Comparison of ENCODE assay signal across 9 cellular contexts in the genomic region with DNA sequence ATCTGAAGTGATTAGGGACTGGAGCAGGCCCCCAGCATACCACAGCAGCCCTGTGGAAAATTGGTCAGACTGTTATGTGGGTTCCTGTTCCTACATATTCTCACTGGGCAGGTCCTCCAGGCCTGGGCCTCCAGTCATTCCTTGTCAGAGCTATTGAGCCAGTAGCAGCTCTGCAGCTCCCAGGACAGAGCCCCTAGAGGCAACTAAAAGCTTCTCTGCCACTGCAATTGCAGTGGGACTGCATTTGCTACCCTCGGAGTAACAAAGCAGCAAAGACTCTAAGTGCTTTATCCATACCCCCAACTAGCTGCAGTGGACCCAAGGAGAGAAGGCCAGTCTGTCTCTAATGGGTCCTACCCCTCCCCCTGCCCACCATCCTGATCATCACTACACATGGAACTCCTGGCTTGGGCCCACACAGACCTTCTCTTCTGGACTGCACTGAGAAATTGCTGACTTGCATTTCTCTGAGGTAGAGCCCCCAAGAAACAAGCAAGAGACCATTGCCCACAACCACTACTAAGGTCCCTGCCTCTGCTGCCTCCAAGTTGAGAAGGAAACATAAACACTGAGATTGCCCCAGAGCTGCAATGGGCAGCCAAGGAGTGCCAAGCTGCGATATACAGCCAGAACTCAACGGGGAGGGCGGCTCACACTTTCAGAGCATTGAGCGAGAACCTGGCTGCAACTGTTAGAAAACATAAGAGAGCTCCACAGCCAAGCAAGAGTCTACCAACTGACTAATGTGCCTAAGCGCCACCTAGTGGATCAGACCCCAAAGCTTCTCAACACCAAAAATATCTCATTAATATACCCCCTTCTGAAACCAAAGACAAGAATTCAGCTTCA.
DNase-seq lines count a peak whose midpoint lies in the region; ATAC-seq, FAIRE-seq and TF ChIP-seq lines count a peak whose summit lies in the region.
"Had no signal": no experiment of that assay in that cellular context is flagged by ENCODE, and none has a peak within 500 bp of the region (broad histone marks: within the 10 kb centered on the region; RNA-seq: fewer than 3 reads in every experiment).

No MANE protein-coding gene starts in this region.

- H4K20me1 ChIP-seq in K562 (replicated peaks; ENCODE audit: control insufficient read depth, insufficient read depth, low read length) = no peaks in the 10 kb centered on the region

- intact Hi-C loops in K562 (cut with micrococcal nuclease) = no loop called here
- intact Hi-C loops in mucosa of descending colon (cut with DNase I, micrococcal nuclease) = no loop called here

- no peaks in the 10 kb centered on the region for H3K79me2 ChIP-seq in K562 (ENCODE audit: control insufficient read depth, insufficient read depth, low read length)

- no peaks in the 10 kb centered on the region for H3K4me1 ChIP-seq in K562 (replicated peaks in 1 of 2; ENCODE audit: control insufficient read depth in 2 of 2, insufficient read depth in 2 of 2, low read length in 2 of 2)
- no peaks in the 10 kb centered on the region for H3K4me1 ChIP-seq in mucosa of descending colon (ENCODE audit: low read depth)

- TF ChIP-seq CTCF in K562 (IDR thresholded peaks at IDR 0.05 in 2 of 3, conservative IDR thresholded peaks at IDR 0.05 in 1 of 3; ENCODE audit: insufficient read depth in 2 of 3, low read depth in 1 of 3, low read length in 3 of 3) = peak; percentile 10 to 27 (median 23); a peak in 3 of 6 replicates
- peak; percentile 20 for TF ChIP-seq CTCF in mucosa of descending colon (IDR thresholded peaks at IDR 0.05)

- 0% methylated on average over 6 of the region's 6 CpGs for WGBS in K562 (ENCODE audit: insufficient coverage, low coverage, missing lambda C conversion rate)

- no peak overlapping the region for H3K9ac ChIP-seq in K562 (ENCODE audit: insufficient read depth in 1 of 2, low read depth in 2 of 2, low read length in 2 of 2)

- H2AFZ ChIP-seq in K562 (ENCODE audit: low read depth, low read length) = no peak overlapping the region

- no peak for FAIRE-seq in K562 (lab: Jason Lieb, UNC)

- H3K4me3 ChIP-seq in K562 = no peak overlapping the region
- H3K4me3 ChIP-seq in mucosa of descending colon = no peak overlapping the region

- H3K36me3 ChIP-seq in K562 (ENCODE audit: control insufficient read depth, insufficient read depth, low read length) (no peaks in the 10 kb centered on the region), mucosa of descending colon (ENCODE audit: low read depth) (no peaks in the 10 kb centered on the region)

- TF ChIP-seq EP300 in K562 (IDR thresholded peaks at IDR 0.05; ENCODE audit: low read length) = no peak

- no peaks in the 10 kb centered on the region for H3K9me1 ChIP-seq in K562 (ENCODE audit: control insufficient read depth, insufficient read depth, low read length)

- no peak overlapping the region for H3K4me2 ChIP-seq in K562 (ENCODE audit: insufficient read depth, low read length)

- TF ChIP-seq RAD21 in K562 (CRISPR knock-in tag; conservative IDR thresholded peaks at IDR 0.05 in 1 of 2, IDR thresholded peaks at IDR 0.05 in 1 of 2) = no peak

- CTCF ChIA-PET in K562 (lab: Yijun Ruan, JAX; ENCODE audit: low intra/inter-chr PET ratio) (interaction anchor here (0.7 kb wide), 1 partner anchor 762 kb away, joined by 3 read pairs; no protein-coding TSS in a partner anchor), T-cell (lab: Charles Lee) (no interaction called here)

- H3K27me3 ChIP-seq in K562 (ENCODE audit: control insufficient read depth in 2 of 2, insufficient read depth in 2 of 2, low read length in 2 of 2) = no peaks in the 10 kb centered on the region

- ATAC-seq in GM19438 (IDR thresholded peaks at IDR 0.05; ENCODE audit: low read depth, unreplicated experiment) = peak; percentile 68
- peak; percentile 91 for ATAC-seq in HG03196 (IDR thresholded peaks at IDR 0.05; ENCODE audit: unreplicated experiment)
- no peak for ATAC-seq in K562
- peak; percentile 72 for ATAC-seq in mucosa of descending colon
- ATAC-seq in T-cell (replicated peaks in 1 of 4) = no peak

- peak; percentile 33 for DNase-seq in GDM1 (lab: John Stamatoyannopoulos, UW)
- DNase-seq in NCI-H460 (ENCODE audit: extremely low read depth, low read depth) = peak; percentile 36
- peak; percentile 4 to 30 (median 7) for DNase-seq in K562 (ENCODE audit: extremely low read depth in 1 of 4, low spot score in 3 of 4)
- DNase-seq in mucosa of descending colon = peak in 1 of 3 donors; percentile 83
- no peak for DNase-seq in T-cell
- no peak for DNase-seq in HCEC 1CT
- DNase-seq: activated B cell treated with CpG ODN at 0.5 μM for 24 hours had no signal

- H3K4me3 Mint-ChIP-seq in T-cell = no peak overlapping the region
- H3K4me3 Mint-ChIP-seq: activated B cell treated with CpG ODN at 0.5 μM for 24 hours had no signal

- no TSS peak for BruUV-seq in K562 (replicated peaks; lab: Mats Ljungman, UMichigan)

- in situ Hi-C loops in K562 (cut with MboI) = no loop called here

- no peak overlapping the region for H3K27ac Mint-ChIP-seq in T-cell
- H3K27ac Mint-ChIP-seq: activated B cell treated with CpG ODN at 0.5 μM for 24 hours had no signal

- POLR2A ChIA-PET in K562 (lab: Yijun Ruan, JAX) = no interaction called here
- POLR2A ChIA-PET in T-cell (lab: Charles Lee) = no interaction called here

- H3K9me3 ChIP-seq in K562 (replicated peaks; ENCODE audit: control insufficient read depth, insufficient read depth, low read depth, low read length) (no peaks in the 10 kb centered on the region), mucosa of descending colon (no peaks in the 10 kb centered on the region)

- H3K4me1 Mint-ChIP-seq in T-cell = no peaks in the 10 kb centered on the region
- H3K4me1 Mint-ChIP-seq: activated B cell treated with CpG ODN at 0.5 μM for 24 hours had no signal

- no peak overlapping the region for H3K27ac ChIP-seq in K562 (ENCODE audit: extremely low read depth, low read depth, low read length)

- no peaks in the 10 kb centered on the region for H3K36me3 Mint-ChIP-seq in T-cell

- TF ChIP-seq POLR2A in K562 (conservative IDR thresholded peaks at IDR 0.05) = no peak

- H3K27me3 Mint-ChIP-seq in T-cell = no peaks in the 10 kb centered on the region
- H3K27me3 Mint-ChIP-seq: activated B cell treated with CpG ODN at 0.5 μM for 24 hours had no signal

- H3K9me3 Mint-ChIP-seq in T-cell = peaks cover 0 to 3% (median 0%) of the 10 kb centered on the region in 3 donors
- H3K9me3 Mint-ChIP-seq: activated B cell treated with CpG ODN at 0.5 μM for 24 hours had no signal

TF ChIP-seq in K562, 482 proteins besides CTCF, POLR2A, EP300 and RAD21:
- TF ChIP-seq MAFG (tag; conservative IDR thresholded peaks at IDR 0.05) = peak; percentile 65; the same call in 1 of the 2 replicates
- TF ChIP-seq HEY1 (CRISPR knock-in tag; IDR thresholded peaks at IDR 0.05; ENCODE audit: borderline replicate concordance) = no peak
- TF ChIP-seq ELF4 (CRISPR knock-in tag; IDR thresholded peaks at IDR 0.05) = no peak
- TF ChIP-seq HDAC3 (IDR thresholded peaks at IDR 0.05; ENCODE audit: borderline replicate concordance, partially characterized antibody) = no peak
- TF ChIP-seq HSF4 (CRISPR knock-in tag; IDR thresholded peaks at IDR 0.05; ENCODE audit: borderline replicate concordance) = no peak
- no peak for TF ChIP-seq SMAD3 (CRISPR knock-in tag; conservative IDR thresholded peaks at IDR 0.05)
- TF ChIP-seq, protein P1, sequence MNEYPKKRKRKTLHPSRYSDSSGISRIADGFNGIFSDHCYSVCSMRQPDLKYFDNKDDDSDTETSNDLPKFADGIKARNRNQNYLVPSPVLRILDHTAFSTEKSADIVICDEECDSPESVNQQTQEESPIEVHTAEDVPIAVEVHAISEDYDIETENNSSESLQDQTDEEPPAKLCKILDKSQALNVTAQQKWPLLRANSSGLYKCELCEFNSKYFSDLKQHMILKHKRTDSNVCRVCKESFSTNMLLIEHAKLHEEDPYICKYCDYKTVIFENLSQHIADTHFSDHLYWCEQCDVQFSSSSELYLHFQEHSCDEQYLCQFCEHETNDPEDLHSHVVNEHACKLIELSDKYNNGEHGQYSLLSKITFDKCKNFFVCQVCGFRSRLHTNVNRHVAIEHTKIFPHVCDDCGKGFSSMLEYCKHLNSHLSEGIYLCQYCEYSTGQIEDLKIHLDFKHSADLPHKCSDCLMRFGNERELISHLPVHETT (CRISPR knock-in tag; conservative IDR thresholded peaks at IDR 0.05 in 1 of 2, IDR thresholded peaks at IDR 0.05 in 1 of 2) = no peak
- TF ChIP-seq MAFK (IDR thresholded peaks at IDR 0.05; ENCODE audit: low read length) = peak; percentile 54
- TF ChIP-seq SMARCC2 (IDR thresholded peaks at IDR 0.05; ENCODE audit: low read depth) = no peak
- TF ChIP-seq NCOA4 (IDR thresholded peaks at IDR 0.05; ENCODE audit: partially characterized antibody) = no peak
- peak; percentile 43; the same call in 1 of the 2 replicates for TF ChIP-seq C11orf30 (IDR thresholded peaks at IDR 0.05; ENCODE audit: low read depth)
- TF ChIP-seq, protein P2, sequence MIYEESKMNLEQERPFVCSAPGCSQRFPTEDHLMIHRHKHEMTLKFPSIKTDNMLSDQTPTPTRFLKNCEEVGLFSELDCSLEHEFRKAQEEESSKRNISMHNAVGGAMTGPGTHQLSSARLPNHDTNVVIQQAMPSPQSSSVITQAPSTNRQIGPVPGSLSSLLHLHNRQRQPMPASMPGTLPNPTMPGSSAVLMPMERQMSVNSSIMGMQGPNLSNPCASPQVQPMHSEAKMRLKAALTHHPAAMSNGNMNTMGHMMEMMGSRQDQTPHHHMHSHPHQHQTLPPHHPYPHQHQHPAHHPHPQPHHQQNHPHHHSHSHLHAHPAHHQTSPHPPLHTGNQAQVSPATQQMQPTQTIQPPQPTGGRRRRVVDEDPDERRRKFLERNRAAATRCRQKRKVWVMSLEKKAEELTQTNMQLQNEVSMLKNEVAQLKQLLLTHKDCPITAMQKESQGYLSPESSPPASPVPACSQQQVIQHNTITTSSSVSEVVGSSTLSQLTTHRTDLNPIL (CRISPR knock-in tag; IDR thresholded peaks at IDR 0.05) = no peak
- no peak for TF ChIP-seq SRF (CRISPR knock-in tag; IDR thresholded peaks at IDR 0.05)
- no peak for TF ChIP-seq TBL1XR1 (IDR thresholded peaks at IDR 0.05; ENCODE audit: low read length in 2 of 2)
- no peak for TF ChIP-seq POLR2G (IDR thresholded peaks at IDR 0.05; ENCODE audit: low read depth, low read length)
- no peak for TF ChIP-seq CHD2 (IDR thresholded peaks at IDR 0.05; ENCODE audit: low read depth, low read length)
- TF ChIP-seq MAFF (IDR thresholded peaks at IDR 0.05; ENCODE audit: low read length) = peak; percentile 53
- peak; percentile 51; the same call in 1 of the 2 replicates for TF ChIP-seq ZNF316 (IDR thresholded peaks at IDR 0.05)
- TF ChIP-seq MEF2D (tag; conservative IDR thresholded peaks at IDR 0.05; ENCODE audit: low read depth) = no peak
- no peak for TF ChIP-seq ZNF274 (IDR thresholded peaks at IDR 0.05; ENCODE audit: borderline replicate concordance, low read depth, low read length)
- no peak for TF ChIP-seq LARP7 (IDR thresholded peaks at IDR 0.05)

Comparison
In these comparisons a context has a peak if more than half of its experiments do, and no peak if none do; other contexts are left out.
1. DNase-seq: peak in GDM1 (single experiment), NCI-H460 (single experiment) and K562 (4 of 4); none in T-cell (0 of 34) and HCEC 1CT (single experiment).
2. ATAC-seq: peak in GM19438 (single experiment), HG03196 (single experiment) and mucosa of descending colon (single experiment); none in K562 (single experiment) and T-cell (0 of 4).